Comparison of ENCODE assay signal across 9 cellular contexts in genomic region chr11:129544691-129545090, GRCh38.
"Had no signal": no experiment of that assay in that cellular context is flagged by ENCODE, and none has a peak within 500 bp of the region (broad histone marks: within the 10 kb centered on the region; RNA-seq: fewer than 3 reads in every experiment).

No MANE protein-coding gene starts in this region.

- H3K9me3 ChIP-seq: HAP-1 had no signal

- H3K27ac ChIP-seq: GM23248 had no signal

- H3K4me3 ChIP-seq: GM23248, GM23338, HAP-1 had no signal

- H3K27ac Mint-ChIP-seq: GM23338, H9, HFFc6 had no signal

- H3K9ac ChIP-seq: GM23248 had no signal

- H3K36me3 ChIP-seq: HAP-1 had no signal

- ATAC-seq: GM23338, HCT116 had no signal

- H3K4me1 ChIP-seq: HAP-1 had no signal

- H3K4me1 Mint-ChIP-seq: GM23338, H9 had no signal

- H3K4me3 Mint-ChIP-seq: GM23338, H9, HFFc6 had no signal

- DNase-seq: GM23248, GOT3, H7, H9, HCEC 1CT, HFFc6 had no signal
